In the genomic region with DNA sequence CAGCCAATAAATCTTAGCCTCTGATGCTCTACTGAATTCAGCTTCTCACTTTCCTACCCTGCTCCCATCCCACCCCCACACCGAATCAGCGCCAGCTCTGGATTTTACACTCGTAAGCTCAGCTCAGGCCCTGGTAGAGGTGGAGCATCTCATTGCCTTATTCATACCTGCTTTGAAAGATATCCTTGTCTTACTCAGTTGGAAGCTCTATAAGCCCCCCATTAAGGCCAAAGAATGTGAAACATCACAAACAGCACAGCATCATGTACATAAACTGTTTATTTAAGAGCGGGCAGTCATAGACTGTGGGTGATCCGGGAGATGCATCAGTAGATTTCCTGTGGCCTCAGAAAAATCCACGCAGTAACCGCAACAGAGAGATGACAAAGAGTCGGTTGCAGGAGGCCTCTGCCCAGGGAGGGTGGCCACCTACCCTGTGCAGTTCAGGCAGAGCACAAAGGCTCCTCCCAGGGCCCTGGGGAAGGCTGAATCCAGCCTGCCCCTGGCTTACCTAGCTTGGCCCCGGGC, we compare ENCODE assay signal across 11 cellular contexts. TPM values are rescaled to one million over a fixed set of nuclear protein-coding genes. Genes with fewer than 3 reads are reported as not detected.
A peak's percentile ranks its signal among the peaks of the same experiment; 100 is the strongest.
DNase-seq lines count a peak whose midpoint lies in the region; ATAC-seq and TF ChIP-seq lines count a peak whose summit lies in the region.
"Had no signal": no experiment of that assay in that cellular context is flagged by ENCODE, and none has a peak within 500 bp of the region (broad histone marks: within the 10 kb centered on the region; RNA-seq: fewer than 3 reads in every experiment).

No MANE protein-coding gene starts in this region.

- H3K9ac ChIP-seq in OCI-LY3 (ENCODE audit: low read length), result no peak overlapping the region
- H3K9ac ChIP-seq: KMS-11 had no signal

- H3K27ac ChIP-seq in OCI-LY3 (ENCODE audit: low read length) (peak overlapping the region; percentile 95; the same call in 1 of the 2 replicates), brain microvascular endothelial cell (peak overlapping the region; percentile 81)
- H3K27ac ChIP-seq: gastrocnemius medialis, KMS-11 had no signal

- intact Hi-C loops in posterior cingulate gyrus (cut with DNase I), result no loop called here

- in situ Hi-C loops in brain microvascular endothelial cell (cut with HindIII; ENCODE audit: low pct_ligation_motif_present, low sequenced_read_pairs), result no loop called here

- no peak for ATAC-seq in HG03354 (IDR thresholded peaks at IDR 0.05; ENCODE audit: poor library complexity, severe bottlenecking, unreplicated experiment)
- ATAC-seq: gastrocnemius medialis had no signal

- H3K27me3 ChIP-seq in OCI-LY3 (ENCODE audit: low read depth, low read length), result peaks cover 38% of the 10 kb centered on the region
- H3K27me3 ChIP-seq in brain microvascular endothelial cell (replicated peaks), result no peaks in the 10 kb centered on the region
- H3K27me3 ChIP-seq: gastrocnemius medialis had no signal

- H4K20me1 ChIP-seq in OCI-LY3 (ENCODE audit: insufficient read depth, low read length), result no peaks in the 10 kb centered on the region

- H3K4me3 ChIP-seq in OCI-LY3 (ENCODE audit: low read length), result no peak overlapping the region
- H3K4me3 ChIP-seq in brain microvascular endothelial cell (ENCODE audit: low read depth, low read length), result no peak overlapping the region
- H3K4me3 ChIP-seq: gastrocnemius medialis had no signal

- H3K4me3 Mint-ChIP-seq in progenitor cell of endocrine pancreas (ENCODE audit: low read depth), result no peak overlapping the region

- peaks cover 6% of the 10 kb centered on the region; the same call in 1 of the 2 replicates for H3K9me3 ChIP-seq in OCI-LY3 (ENCODE audit: insufficient read depth, low read length)
- H3K9me3 ChIP-seq: gastrocnemius medialis had no signal

- H3K27ac Mint-ChIP-seq in progenitor cell of endocrine pancreas, result peak overlapping the region; percentile 13

- H3K36me3 Mint-ChIP-seq in progenitor cell of endocrine pancreas (ENCODE audit: insufficient read depth), result no peaks in the 10 kb centered on the region

- H3K36me3 ChIP-seq in OCI-LY3 (replicated peaks; ENCODE audit: low read depth, low read length) (peaks cover 5% of the 10 kb centered on the region), brain microvascular endothelial cell (replicated peaks) (no peaks in the 10 kb centered on the region)
- H3K36me3 ChIP-seq: gastrocnemius medialis had no signal

- H2AFZ ChIP-seq in OCI-LY3 (ENCODE audit: low read depth, low read length), result no peak overlapping the region

- H3K27me3 Mint-ChIP-seq in progenitor cell of endocrine pancreas, result no peaks in the 10 kb centered on the region

- H3K4me1 ChIP-seq in OCI-LY3 (ENCODE audit: low read length), result peaks cover 41% of the 10 kb centered on the region
- H3K4me1 ChIP-seq: gastrocnemius medialis had no signal

- no peaks in the 10 kb centered on the region for H3K79me2 ChIP-seq in OCI-LY3 (ENCODE audit: low read length)

- peaks cover 6% of the 10 kb centered on the region for H3K9me3 Mint-ChIP-seq in progenitor cell of endocrine pancreas (ENCODE audit: low read depth)

- TF ChIP-seq CTCF in OCI-LY3 (IDR thresholded peaks at IDR 0.05; ENCODE audit: low read depth, low read length) (no peak), brain microvascular endothelial cell (IDR thresholded peaks at IDR 0.05; ENCODE audit: low read depth, low read length, missing control alignments) (no peak), progenitor cell of endocrine pancreas (IDR thresholded peaks at IDR 0.05; ENCODE audit: unreplicated experiment) (no peak)

- peak overlapping the region; percentile 85; the same call in 1 of the 2 replicates for H3K4me2 ChIP-seq in OCI-LY3 (ENCODE audit: low read length)

- DNase-seq in DMS53 (lab: John Stamatoyannopoulos, UW), result peak; percentile 84
- peak; percentile 82 for DNase-seq in brain microvascular endothelial cell
- no peak for DNase-seq in progenitor cell of endocrine pancreas (ENCODE audit: low spot score, unreplicated experiment)
- DNase-seq in posterior cingulate gyrus, result no peak
- DNase-seq in mesenteric fat pad (ENCODE audit: low spot score), result no peak
- DNase-seq: activated gamma-delta T cell treated with Interleukin-2 at 50 U/mL for 16 hours, gastrocnemius medialis, occipital lobe had no signal

- peaks cover 28% of the 10 kb centered on the region for H3K4me1 Mint-ChIP-seq in progenitor cell of endocrine pancreas (ENCODE audit: low read depth)

RNA-seq across cellular contexts. Expression of gene ETS2, which starts 36.4 kb away (rescaled TPM):
- total RNA-seq in progenitor cell of endocrine pancreas (43.9 and 48.9 TPM in 2 replicates), mesenteric fat pad (110 TPM)

Comparison
In these comparisons a context has a peak if more than half of its experiments do, and no peak if none do; other contexts are left out.
1. DNase-seq: peak in DMS53 (single experiment) and brain microvascular endothelial cell (single experiment); none in progenitor cell of endocrine pancreas (single experiment), posterior cingulate gyrus (0 of 10) and mesenteric fat pad (single experiment).